Comparison of ENCODE assay signal across 1 cellular context in the genomic region with DNA sequence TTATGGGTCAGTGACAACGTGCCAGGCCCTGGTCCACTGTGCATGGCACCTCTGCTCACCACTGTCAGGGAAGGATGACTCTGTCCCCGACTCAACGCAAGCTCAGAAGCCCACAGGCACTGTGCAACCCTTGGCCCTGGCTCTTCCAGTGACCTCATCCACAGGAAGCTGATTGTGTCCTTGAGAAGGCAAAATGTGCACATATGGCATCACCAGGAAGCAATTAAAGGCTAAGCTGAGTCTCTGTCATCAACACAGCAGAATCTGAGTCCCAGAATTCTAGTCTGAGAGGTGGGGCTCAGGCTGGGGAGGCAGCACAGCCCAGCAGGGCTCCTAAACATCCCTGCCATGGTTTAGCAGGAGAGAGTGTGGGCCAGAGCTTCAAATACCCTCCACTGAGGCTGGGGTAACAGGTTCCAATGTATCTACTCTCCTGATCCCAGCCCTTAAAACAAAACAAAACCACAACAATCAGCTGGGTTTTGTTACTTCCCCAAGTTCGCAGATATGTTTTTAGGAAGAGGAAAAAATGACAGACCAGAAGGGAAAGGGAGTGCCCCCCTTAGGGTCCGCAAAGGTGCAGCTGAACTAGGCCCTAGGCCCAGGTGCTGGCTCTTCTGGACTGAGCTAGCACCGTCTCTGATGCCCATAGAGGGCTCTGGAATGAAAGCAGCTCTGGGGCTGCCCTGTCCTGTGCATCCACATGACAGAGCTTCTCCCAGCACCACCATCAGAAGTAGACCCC.
TF ChIP-seq lines count a peak whose summit lies in the region.

No MANE protein-coding gene starts in this region.

TF ChIP-seq in K562, 482 proteins besides CTCF, POLR2A, EP300 and RAD21 (continued from another document and continues in another):
- TF ChIP-seq KAT8 (IDR thresholded peaks at IDR 0.05; ENCODE audit: low read depth) (no peak), PHF21A (IDR thresholded peaks at IDR 0.05; ENCODE audit: borderline replicate concordance, low read depth) (0 out of 2 replicates have a peak, but pooled peaks have one; percentile 8), PHF20 (IDR thresholded peaks at IDR 0.05; ENCODE audit: partially characterized antibody) (peak; percentile 32), MCM3 (IDR thresholded peaks at IDR 0.05) (no peak), TCF7 (IDR thresholded peaks at IDR 0.05; ENCODE audit: borderline replicate concordance) (0 out of 2 replicates have a peak, but pooled peaks have one; percentile 59), ZNF133 (CRISPR knock-in tag; IDR thresholded peaks at IDR 0.05) (no peak), COPS2 (conservative IDR thresholded peaks at IDR 0.05) (no peak), FIP1L1 (IDR thresholded peaks at IDR 0.05; ENCODE audit: low read depth, low read length, poor library complexity, severe bottlenecking) (no peak), CEBPG (CRISPR knock-in tag; IDR thresholded peaks at IDR 0.05) (peak; percentile 74), CEBPG (tag; conservative IDR thresholded peaks at IDR 0.05 in 1 of 2, IDR thresholded peaks at IDR 0.05 in 1 of 2) (no peak), TGIF2 (CRISPR knock-in tag; IDR thresholded peaks at IDR 0.05) (0 out of 2 replicates have a peak, but pooled peaks have one; percentile 16), ZNF561 (CRISPR knock-in tag; conservative IDR thresholded peaks at IDR 0.05) (no peak), RB1 (IDR thresholded peaks at IDR 0.05; ENCODE audit: low read depth) (0 out of 2 replicates have a peak, but pooled peaks have one; percentile 12), SNRNP70 (optimal IDR thresholded peaks at IDR 0.05; ENCODE audit: low read depth, low read length) (no peak), HDAC2 (IDR thresholded peaks at IDR 0.05) (no peak), MYNN (IDR thresholded peaks at IDR 0.05) (no peak), MYNN (CRISPR knock-in tag; IDR thresholded peaks at IDR 0.05) (peak; percentile 44; the same call in 1 of the 2 replicates), STAG1 (CRISPR knock-in tag; IDR thresholded peaks at IDR 0.05; ENCODE audit: borderline replicate concordance) (no peak), CREBBP (IDR thresholded peaks at IDR 0.05; ENCODE audit: low read depth, low read length) (no peak), ATF1 (CRISPR knock-in tag; IDR thresholded peaks at IDR 0.05) (peak; percentile 38; the same call in 1 of the 2 replicates), ATF1 (tag; IDR thresholded peaks at IDR 0.05) (no peak), EHMT2 (IDR thresholded peaks at IDR 0.05) (no peak), JUND (IDR thresholded peaks at IDR 0.05; ENCODE audit: borderline replicate concordance, low read depth, low read length) (peak; percentile 59; the same call in 1 of the 2 replicates), JUND (tag; IDR thresholded peaks at IDR 0.05; ENCODE audit: borderline replicate concordance, low read depth, low read length) (no peak), CBX3 (IDR thresholded peaks at IDR 0.05; ENCODE audit: borderline replicate concordance in 1 of 2, low read length in 2 of 2) (no peak), PRMT5 (CRISPR knock-in tag; IDR thresholded peaks at IDR 0.05) (peak; percentile 29; the same call in 1 of the 2 replicates), GABPB1 (CRISPR knock-in tag; IDR thresholded peaks at IDR 0.05) (peak; percentile 28; the same call in 1 of the 2 replicates), NR2C2 (CRISPR knock-in tag; IDR thresholded peaks at IDR 0.05) (no peak), NR2C2 (tag; IDR thresholded peaks at IDR 0.05) (peak; percentile 86; the same call in 1 of the 2 replicates)
- TF ChIP-seq, protein P1, sequence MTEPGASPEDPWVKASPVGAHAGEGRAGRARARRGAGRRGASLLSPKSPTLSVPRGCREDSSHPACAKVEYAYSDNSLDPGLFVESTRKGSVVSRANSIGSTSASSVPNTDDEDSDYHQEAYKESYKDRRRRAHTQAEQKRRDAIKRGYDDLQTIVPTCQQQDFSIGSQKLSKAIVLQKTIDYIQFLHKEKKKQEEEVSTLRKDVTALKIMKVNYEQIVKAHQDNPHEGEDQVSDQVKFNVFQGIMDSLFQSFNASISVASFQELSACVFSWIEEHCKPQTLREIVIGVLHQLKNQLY (CRISPR knock-in tag; conservative IDR thresholded peaks at IDR 0.05), result peak in 1 of 2 experiments; percentile 79; a peak in 1 of 4 replicates
- TF ChIP-seq, protein P2, sequence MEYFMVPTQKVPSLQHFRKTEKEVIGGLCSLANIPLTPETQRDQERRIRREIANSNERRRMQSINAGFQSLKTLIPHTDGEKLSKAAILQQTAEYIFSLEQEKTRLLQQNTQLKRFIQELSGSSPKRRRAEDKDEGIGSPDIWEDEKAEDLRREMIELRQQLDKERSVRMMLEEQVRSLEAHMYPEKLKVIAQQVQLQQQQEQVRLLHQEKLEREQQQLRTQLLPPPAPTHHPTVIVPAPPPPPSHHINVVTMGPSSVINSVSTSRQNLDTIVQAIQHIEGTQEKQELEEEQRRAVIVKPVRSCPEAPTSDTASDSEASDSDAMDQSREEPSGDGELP (CRISPR knock-in tag; IDR thresholded peaks at IDR 0.05; ENCODE audit: borderline replicate concordance), result peak; percentile 17; the same call in 1 of the 2 replicates
- TF ChIP-seq, protein P3, sequence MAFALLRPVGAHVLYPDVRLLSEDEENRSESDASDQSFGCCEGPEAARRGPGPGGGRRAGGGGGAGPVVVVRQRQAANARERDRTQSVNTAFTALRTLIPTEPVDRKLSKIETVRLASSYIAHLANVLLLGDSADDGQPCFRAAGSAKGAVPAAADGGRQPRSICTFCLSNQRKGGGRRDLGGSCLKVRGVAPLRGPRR (CRISPR knock-in tag; IDR thresholded peaks at IDR 0.05), result no peak
- TF ChIP-seq, protein P4, sequence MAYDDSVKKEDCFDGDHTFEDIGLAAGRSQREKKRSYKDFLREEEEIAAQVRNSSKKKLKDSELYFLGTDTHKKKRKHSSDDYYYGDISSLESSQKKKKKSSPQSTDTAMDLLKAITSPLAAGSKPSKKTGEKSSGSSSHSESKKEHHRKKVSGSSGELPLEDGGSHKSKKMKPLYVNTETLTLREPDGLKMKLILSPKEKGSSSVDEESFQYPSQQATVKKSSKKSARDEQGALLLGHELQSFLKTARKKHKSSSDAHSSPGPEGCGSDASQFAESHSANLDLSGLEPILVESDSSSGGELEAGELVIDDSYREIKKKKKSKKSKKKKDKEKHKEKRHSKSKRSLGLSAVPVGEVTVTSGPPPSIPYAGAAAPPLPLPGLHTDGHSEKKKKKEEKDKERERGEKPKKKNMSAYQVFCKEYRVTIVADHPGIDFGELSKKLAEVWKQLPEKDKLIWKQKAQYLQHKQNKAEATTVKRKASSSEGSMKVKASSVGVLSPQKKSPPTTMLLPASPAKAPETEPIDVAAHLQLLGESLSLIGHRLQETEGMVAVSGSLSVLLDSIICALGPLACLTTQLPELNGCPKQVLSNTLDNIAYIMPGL (CRISPR knock-in tag; IDR thresholded peaks at IDR 0.05), result peak; percentile 59; the same call in 1 of the 2 replicates
- TF ChIP-seq, protein P5, sequence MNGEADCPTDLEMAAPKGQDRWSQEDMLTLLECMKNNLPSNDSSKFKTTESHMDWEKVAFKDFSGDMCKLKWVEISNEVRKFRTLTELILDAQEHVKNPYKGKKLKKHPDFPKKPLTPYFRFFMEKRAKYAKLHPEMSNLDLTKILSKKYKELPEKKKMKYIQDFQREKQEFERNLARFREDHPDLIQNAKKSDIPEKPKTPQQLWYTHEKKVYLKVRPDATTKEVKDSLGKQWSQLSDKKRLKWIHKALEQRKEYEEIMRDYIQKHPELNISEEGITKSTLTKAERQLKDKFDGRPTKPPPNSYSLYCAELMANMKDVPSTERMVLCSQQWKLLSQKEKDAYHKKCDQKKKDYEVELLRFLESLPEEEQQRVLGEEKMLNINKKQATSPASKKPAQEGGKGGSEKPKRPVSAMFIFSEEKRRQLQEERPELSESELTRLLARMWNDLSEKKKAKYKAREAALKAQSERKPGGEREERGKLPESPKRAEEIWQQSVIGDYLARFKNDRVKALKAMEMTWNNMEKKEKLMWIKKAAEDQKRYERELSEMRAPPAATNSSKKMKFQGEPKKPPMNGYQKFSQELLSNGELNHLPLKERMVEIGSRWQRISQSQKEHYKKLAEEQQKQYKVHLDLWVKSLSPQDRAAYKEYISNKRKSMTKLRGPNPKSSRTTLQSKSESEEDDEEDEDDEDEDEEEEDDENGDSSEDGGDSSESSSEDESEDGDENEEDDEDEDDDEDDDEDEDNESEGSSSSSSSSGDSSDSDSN (IDR thresholded peaks at IDR 0.05; ENCODE audit: borderline replicate concordance in 1 of 2, low read depth in 2 of 2, low read length in 2 of 2), result no peak
- TF ChIP-seq, protein P6, sequence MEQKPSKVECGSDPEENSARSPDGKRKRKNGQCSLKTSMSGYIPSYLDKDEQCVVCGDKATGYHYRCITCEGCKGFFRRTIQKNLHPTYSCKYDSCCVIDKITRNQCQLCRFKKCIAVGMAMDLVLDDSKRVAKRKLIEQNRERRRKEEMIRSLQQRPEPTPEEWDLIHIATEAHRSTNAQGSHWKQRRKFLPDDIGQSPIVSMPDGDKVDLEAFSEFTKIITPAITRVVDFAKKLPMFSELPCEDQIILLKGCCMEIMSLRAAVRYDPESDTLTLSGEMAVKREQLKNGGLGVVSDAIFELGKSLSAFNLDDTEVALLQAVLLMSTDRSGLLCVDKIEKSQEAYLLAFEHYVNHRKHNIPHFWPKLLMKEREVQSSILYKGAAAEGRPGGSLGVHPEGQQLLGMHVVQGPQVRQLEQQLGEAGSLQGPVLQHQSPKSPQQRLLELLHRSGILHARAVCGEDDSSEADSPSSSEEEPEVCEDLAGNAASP (IDR thresholded peaks at IDR 0.05), result no peak
- TF ChIP-seq, protein P7, sequence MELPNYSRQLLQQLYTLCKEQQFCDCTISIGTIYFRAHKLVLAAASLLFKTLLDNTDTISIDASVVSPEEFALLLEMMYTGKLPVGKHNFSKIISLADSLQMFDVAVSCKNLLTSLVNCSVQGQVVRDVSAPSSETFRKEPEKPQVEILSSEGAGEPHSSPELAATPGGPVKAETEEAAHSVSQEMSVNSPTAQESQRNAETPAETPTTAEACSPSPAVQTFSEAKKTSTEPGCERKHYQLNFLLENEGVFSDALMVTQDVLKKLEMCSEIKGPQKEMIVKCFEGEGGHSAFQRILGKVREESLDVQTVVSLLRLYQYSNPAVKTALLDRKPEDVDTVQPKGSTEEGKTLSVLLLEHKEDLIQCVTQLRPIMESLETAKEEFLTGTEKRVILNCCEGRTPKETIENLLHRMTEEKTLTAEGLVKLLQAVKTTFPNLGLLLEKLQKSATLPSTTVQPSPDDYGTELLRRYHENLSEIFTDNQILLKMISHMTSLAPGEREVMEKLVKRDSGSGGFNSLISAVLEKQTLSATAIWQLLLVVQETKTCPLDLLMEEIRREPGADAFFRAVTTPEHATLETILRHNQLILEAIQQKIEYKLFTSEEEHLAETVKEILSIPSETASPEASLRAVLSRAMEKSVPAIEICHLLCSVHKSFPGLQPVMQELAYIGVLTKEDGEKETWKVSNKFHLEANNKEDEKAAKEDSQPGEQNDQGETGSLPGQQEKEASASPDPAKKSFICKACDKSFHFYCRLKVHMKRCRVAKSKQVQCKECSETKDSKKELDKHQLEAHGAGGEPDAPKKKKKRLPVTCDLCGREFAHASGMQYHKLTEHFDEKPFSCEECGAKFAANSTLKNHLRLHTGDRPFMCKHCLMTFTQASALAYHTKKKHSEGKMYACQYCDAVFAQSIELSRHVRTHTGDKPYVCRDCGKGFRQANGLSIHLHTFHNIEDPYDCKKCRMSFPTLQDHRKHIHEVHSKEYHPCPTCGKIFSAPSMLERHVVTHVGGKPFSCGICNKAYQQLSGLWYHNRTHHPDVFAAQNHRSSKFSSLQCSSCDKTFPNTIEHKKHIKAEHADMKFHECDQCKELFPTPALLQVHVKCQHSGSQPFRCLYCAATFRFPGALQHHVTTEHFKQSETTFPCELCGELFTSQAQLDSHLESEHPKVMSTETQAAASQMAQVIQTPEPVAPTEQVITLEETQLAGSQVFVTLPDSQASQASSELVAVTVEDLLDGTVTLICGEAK (IDR thresholded peaks at IDR 0.05), result no peak
- TF ChIP-seq, protein P7 (CRISPR knock-in tag; IDR thresholded peaks at IDR 0.05), result peak; percentile 41; the same call in 1 of the 2 replicates
- TF ChIP-seq, protein P8, sequence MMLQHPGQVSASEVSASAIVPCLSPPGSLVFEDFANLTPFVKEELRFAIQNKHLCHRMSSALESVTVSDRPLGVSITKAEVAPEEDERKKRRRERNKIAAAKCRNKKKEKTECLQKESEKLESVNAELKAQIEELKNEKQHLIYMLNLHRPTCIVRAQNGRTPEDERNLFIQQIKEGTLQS (IDR thresholded peaks at IDR 0.05), result no peak
- TF ChIP-seq, protein P8 (CRISPR knock-in tag; conservative IDR thresholded peaks at IDR 0.05), result peak; percentile 69; the same call in 1 of the 2 replicates
